ENCODE assay signal across 8 cellular contexts in genomic region chr1:86914635-86914997, GRCh38. TPM values are rescaled to one million over a fixed set of nuclear protein-coding genes. Genes with fewer than 3 reads are reported as not detected.
DNase-seq lines count a peak whose midpoint lies in the region; ATAC-seq and TF ChIP-seq lines count a peak whose summit lies in the region.

Gene HS2ST1, plus strand, starts transcription at chr1:86914635.

- ATAC-seq in HCT116 (no peak; the same call in 1 of the 2 replicates), HG03135 (IDR thresholded peaks at IDR 0.05; ENCODE audit: unreplicated experiment) (no peak)
- no peak for ATAC-seq in activated naive CD4-positive, alpha-beta T cell treated with anti-CD3 and anti-CD28 coated beads, Interleukin-2, amount 50 U/mL, for 72 hours
- ATAC-seq in stimulated activated memory B cell treated with anti-CD40 and anti-IgM and Interleukin-4, amounts not matched to agents 10 μg/mL and 1 μg/mL and 100 μg/mL, for 72 hours = no peak

- H3K27ac ChIP-seq in HCT116 (ENCODE audit: low read depth, low read length) (peak within 1 kb of the TSS; percentile 72), iPS-18a (ENCODE audit: low read length) (peak within 1 kb of the TSS; percentile 98), stomach (peak within 1 kb of the TSS; percentile 86 to 95 (median 93))

- H2AFZ ChIP-seq in HCT116 (ENCODE audit: low read depth, low read length, poor library complexity, severe bottlenecking) = peak within 1 kb of the TSS; percentile 79

- H3K9me3 ChIP-seq in HCT116 (ENCODE audit: control insufficient read depth in 1 of 2, insufficient read depth in 1 of 2, low read depth in 1 of 2, low read length in 2 of 2) (no peaks in the 10 kb centered on the region), iPS-18a (ENCODE audit: control insufficient read depth, low read depth, low read length) (no peaks in the 10 kb centered on the region), stomach (no peaks in the 10 kb centered on the region)

- no peaks in the 10 kb centered on the region for H3K9me2 ChIP-seq in HCT116 (ENCODE audit: insufficient read depth)

- no peaks in the 10 kb centered on the region for H3K9me3 Mint-ChIP-seq in activated T-helper 1 cell treated with anti-CD3 and anti-CD28 coated beads, Interleukin-12 subunit alpha, Interleukin-12 subunit beta, Interleukin-2, Interleukin-4 antibody, amounts not matched to agents 30 ng/mL and 10 ng/mL and 1 ng/mL, durations not matched to agents 14 hours and 24 hours and 36 hours
- peaks cover 0 to 7% of the 10 kb centered on the region in 2 donors for H3K9me3 Mint-ChIP-seq in activated naive CD4-positive, alpha-beta T cell treated with anti-CD3 and anti-CD28 coated beads, Interleukin-2, amount 50 U/mL, for 72 hours
- H3K9me3 Mint-ChIP-seq in stimulated activated memory B cell treated with anti-CD40 and anti-IgM and Interleukin-4, amounts not matched to agents 10 μg/mL and 1 μg/mL and 100 μg/mL, for 72 hours = no peaks in the 10 kb centered on the region

- intact Hi-C loops in HCT116 (cut with micrococcal nuclease) (no loop called here), stomach (cut with DNase I; ENCODE audit: low total_unique reads) (no loop called here)
- intact Hi-C loops in activated T-helper 1 cell treated with anti-CD3 and anti-CD28 coated beads, Interleukin-12 subunit alpha, Interleukin-12 subunit beta, Interleukin-2, Interleukin-4 antibody, amounts not matched to agents 30 ng/mL and 10 ng/mL and 1 ng/mL, durations not matched to agents 14 hours and 24 hours and 36 hours (cut with micrococcal nuclease) = loop anchor here (1.0 to 5.0 kb wide), 10 partner anchors 42 to 1976 kb away; partner anchors contain the start of genes BCL10, GTF2B, LMO4 and ODF2L

- no peak for TF ChIP-seq EP300 in stomach (IDR thresholded peaks at IDR 0.05)

- CTCF ChIA-PET in HCT116 (lab: Charles Lee) = interaction anchor here (0.6 to 1.0 kb wide), 4 partner anchors 25 to 172 kb away, joined by 3 to 4 read pairs (median 4); no protein-coding TSS in a partner anchor

- H3K27ac Mint-ChIP-seq in activated T-helper 1 cell treated with anti-CD3 and anti-CD28 coated beads, Interleukin-12 subunit alpha, Interleukin-12 subunit beta, Interleukin-2, Interleukin-4 antibody, amounts not matched to agents 30 ng/mL and 10 ng/mL and 1 ng/mL, durations not matched to agents 14 hours and 24 hours and 36 hours = no peak within 1 kb of the TSS
- no peak within 1 kb of the TSS for H3K27ac Mint-ChIP-seq in activated naive CD4-positive, alpha-beta T cell treated with anti-CD3 and anti-CD28 coated beads, Interleukin-2, amount 50 U/mL, for 72 hours
- H3K27ac Mint-ChIP-seq in stimulated activated memory B cell treated with anti-CD40 and anti-IgM and Interleukin-4, amounts not matched to agents 10 μg/mL and 1 μg/mL and 100 μg/mL, for 72 hours = no peak within 1 kb of the TSS

- RAD21 ChIA-PET in HCT116 (lab: Charles Lee; ENCODE audit: low non-redundant PET in 1 of 2, low total read pairs in 2 of 2, uncharacterized antibody in 2 of 2, unreplicated experiment in 2 of 2) = interaction anchor here in 1 of 2 experiments (0.6 to 0.7 kb wide), 2 partner anchors 16 to 141 kb away, joined by 4 to 6 read pairs; no protein-coding TSS in a partner anchor

- H3K4me1 ChIP-seq in HCT116 (ENCODE audit: control insufficient read depth in 1 of 2, insufficient read depth in 2 of 2, low read length in 2 of 2) (peaks cover 11 to 21% of the 10 kb centered on the region in 2 experiments; a peak in 3 of 4 replicates), iPS-18a (ENCODE audit: control insufficient read depth, low read depth, low read length) (peaks cover 10% of the 10 kb centered on the region), stomach (peaks cover 18 to 57% (median 34%) of the 10 kb centered on the region in 4 donors)

- no peak within 1 kb of the TSS for H3K4me3 Mint-ChIP-seq in activated T-helper 1 cell treated with anti-CD3 and anti-CD28 coated beads, Interleukin-12 subunit alpha, Interleukin-12 subunit beta, Interleukin-2, Interleukin-4 antibody, amounts not matched to agents 30 ng/mL and 10 ng/mL and 1 ng/mL, durations not matched to agents 14 hours and 24 hours and 36 hours
- H3K4me3 Mint-ChIP-seq in stimulated activated memory B cell treated with anti-CD40 and anti-IgM and Interleukin-4, amounts not matched to agents 10 μg/mL and 1 μg/mL and 100 μg/mL, for 72 hours = no peak within 1 kb of the TSS

- no peak for TF ChIP-seq RAD21 in HCT116 (IDR thresholded peaks at IDR 0.05; ENCODE audit: low read depth)

- peak; percentile 1 for TF ChIP-seq POLR2A in HCT116 (IDR thresholded peaks at IDR 0.05; ENCODE audit: borderline replicate concordance, extremely low read depth, insufficient read depth, insufficient read length)
- TF ChIP-seq POLR2A in stomach (IDR thresholded peaks at IDR 0.05) = peak in 2 of 4 donors; percentile 22 to 34

- DNase-seq in HCT116 (ENCODE audit: low read depth, low spot score) = no peak
- DNase-seq in activated T-helper 1 cell treated with anti-CD3 and anti-CD28 coated beads, Interleukin-12 subunit alpha, Interleukin-12 subunit beta, Interleukin-2, Interleukin-4 antibody, amounts not matched to agents 30 ng/mL and 10 ng/mL and 1 ng/mL, durations not matched to agents 14 hours and 24 hours and 36 hours (ENCODE audit: low spot score) = no peak
- DNase-seq in stomach = no peak
- no peak for DNase-seq in activated naive CD4-positive, alpha-beta T cell treated with anti-CD3 and anti-CD28 coated beads, Interleukin-2, amount 50 U/mL, for 72 hours (ENCODE audit: low spot score in 2 of 2)
- DNase-seq in AG20443 (ENCODE audit: low spot score) = no peak

- peak within 1 kb of the TSS; percentile 95 for H3K9ac ChIP-seq in HCT116 (ENCODE audit: low read length)
- peak within 1 kb of the TSS; percentile 89 for H3K9ac ChIP-seq in iPS-18a (ENCODE audit: low read length)

- peaks cover 32% of the 10 kb centered on the region for H3K4me1 Mint-ChIP-seq in activated T-helper 1 cell treated with anti-CD3 and anti-CD28 coated beads, Interleukin-12 subunit alpha, Interleukin-12 subunit beta, Interleukin-2, Interleukin-4 antibody, amounts not matched to agents 30 ng/mL and 10 ng/mL and 1 ng/mL, durations not matched to agents 14 hours and 24 hours and 36 hours (ENCODE audit: low read depth)
- peaks cover 35% of the 10 kb centered on the region for H3K4me1 Mint-ChIP-seq in stimulated activated memory B cell treated with anti-CD40 and anti-IgM and Interleukin-4, amounts not matched to agents 10 μg/mL and 1 μg/mL and 100 μg/mL, for 72 hours

- H3K4me3 ChIP-seq in HCT116 (replicated peaks in 1 of 2; ENCODE audit: low read depth in 1 of 2, low read length in 2 of 2) (peak within 1 kb of the TSS; percentile 92 to 94), iPS-18a (ENCODE audit: low read length) (peak within 1 kb of the TSS; percentile 88), stomach (peak within 1 kb of the TSS; percentile 81 to 96 (median 92))

- TF ChIP-seq CTCF in HCT116 (IDR thresholded peaks at IDR 0.05 in 2 of 3, conservative IDR thresholded peaks at IDR 0.05 in 1 of 3; ENCODE audit: borderline replicate concordance in 1 of 3, insufficient read depth in 1 of 3, low read depth in 2 of 3, low read length in 2 of 3) = no peak
- no peak for TF ChIP-seq CTCF in stomach (IDR thresholded peaks at IDR 0.05)

- WGBS in stomach, 5 donors = 0 to 1% (median 1%) methylated on average over 10 to 41 of the region's 41 CpGs

- no TSS peak for BruUV-seq in HCT116 (replicated peaks; lab: Mats Ljungman, UMichigan)

- peaks cover 23% of the 10 kb centered on the region for H3K36me3 Mint-ChIP-seq in activated T-helper 1 cell treated with anti-CD3 and anti-CD28 coated beads, Interleukin-12 subunit alpha, Interleukin-12 subunit beta, Interleukin-2, Interleukin-4 antibody, amounts not matched to agents 30 ng/mL and 10 ng/mL and 1 ng/mL, durations not matched to agents 14 hours and 24 hours and 36 hours (ENCODE audit: low read depth)
- peaks cover 16 to 32% of the 10 kb centered on the region in 2 donors for H3K36me3 Mint-ChIP-seq in activated naive CD4-positive, alpha-beta T cell treated with anti-CD3 and anti-CD28 coated beads, Interleukin-2, amount 50 U/mL, for 72 hours
- H3K36me3 Mint-ChIP-seq in stimulated activated memory B cell treated with anti-CD40 and anti-IgM and Interleukin-4, amounts not matched to agents 10 μg/mL and 1 μg/mL and 100 μg/mL, for 72 hours = peaks cover 19% of the 10 kb centered on the region

- H3K4me2 ChIP-seq in HCT116 (ENCODE audit: low read length) = peak within 1 kb of the TSS; percentile 96

- H4K20me1 ChIP-seq in HCT116 (ENCODE audit: insufficient read depth) = no peaks in the 10 kb centered on the region

- no peaks in the 10 kb centered on the region for H3K36me3 ChIP-seq in HCT116 (ENCODE audit: control insufficient read depth in 1 of 2, insufficient read depth in 2 of 2, low read length in 2 of 2)
- H3K36me3 ChIP-seq in iPS-18a (ENCODE audit: control insufficient read depth, low read depth, low read length) = no peaks in the 10 kb centered on the region
- H3K36me3 ChIP-seq in stomach = peaks cover 0 to 10% (median 6%) of the 10 kb centered on the region in 4 donors

- POLR2A ChIA-PET in HCT116 (lab: Charles Lee) = interaction anchor here (1.0 to 1.3 kb wide), 5 partner anchors 11 to 24 kb away, joined by 3 to 7 read pairs (median 4); no protein-coding TSS in a partner anchor

- peaks cover 89% of the 10 kb centered on the region for H3K79me2 ChIP-seq in HCT116 (ENCODE audit: insufficient read depth, low read length)

- H3K27me3 Mint-ChIP-seq in activated T-helper 1 cell treated with anti-CD3 and anti-CD28 coated beads, Interleukin-12 subunit alpha, Interleukin-12 subunit beta, Interleukin-2, Interleukin-4 antibody, amounts not matched to agents 30 ng/mL and 10 ng/mL and 1 ng/mL, durations not matched to agents 14 hours and 24 hours and 36 hours (ENCODE audit: insufficient read depth) = no peaks in the 10 kb centered on the region
- no peaks in the 10 kb centered on the region for H3K27me3 Mint-ChIP-seq in stimulated activated memory B cell treated with anti-CD40 and anti-IgM and Interleukin-4, amounts not matched to agents 10 μg/mL and 1 μg/mL and 100 μg/mL, for 72 hours

- H3K27me3 ChIP-seq in HCT116 (ENCODE audit: insufficient read depth, low read length) (no peaks in the 10 kb centered on the region), iPS-18a (ENCODE audit: control insufficient read depth, insufficient read depth, low read length) (no peaks in the 10 kb centered on the region), stomach (no peaks in the 10 kb centered on the region)

TF ChIP-seq in HCT116, 20 proteins besides CTCF, POLR2A, EP300 and RAD21 (continues in another document):
- TF ChIP-seq CBX3 (IDR thresholded peaks at IDR 0.05; ENCODE audit: low read depth) (no peak), POLR2AphosphoS5 (IDR thresholded peaks at IDR 0.05; ENCODE audit: low read depth, low read length) (peak; percentile 69; the same call in 1 of the 2 replicates)

RNA-seq across cellular contexts. Expression of gene HS2ST1, which starts in this region (rescaled TPM):
- total RNA-seq in HCT116 (2021; ENCODE audit: unreplicated experiment) (30.1 TPM), stomach (10 to 100 TPM in 2 of 5 donors, 1 to 10 TPM in 3; 1.8 to 29.0 (median 7.2) TPM)
- 8.4 and 10.9 TPM in 2 replicates for polyA plus RNA-seq in HCT116 (2012)
- total RNA-seq in activated T-helper 1 cell treated with anti-CD3 and anti-CD28 coated beads, Interleukin-12 subunit alpha, Interleukin-12 subunit beta, Interleukin-2, Interleukin-4 antibody, amounts not matched to agents 30 ng/mL and 10 ng/mL and 1 ng/mL, durations not matched to agents 14 hours and 24 hours and 36 hours = 12.1 and 15.0 TPM in 2 replicates
- 1 to 10 TPM; 2.7 to 4.3 (median 2.9) TPM for polyA plus RNA-seq in stomach
- total RNA-seq in activated naive CD4-positive, alpha-beta T cell treated with anti-CD3 and anti-CD28 coated beads, Interleukin-2, amount 50 U/mL, for 72 hours = 10 to 100 TPM in 1 of 2 donors, 1 to 10 TPM in 1; 4.5 to 19.0 TPM
